ENCODE assay signal across 18 cellular contexts in genomic region chr5:109996246-109996645, GRCh38.
"Had no signal": no experiment of that assay in that cellular context is flagged by ENCODE, and none has a peak within 500 bp of the region (broad histone marks: within the 10 kb centered on the region; RNA-seq: fewer than 3 reads in every experiment).

No MANE protein-coding gene starts in this region.

- H3K27ac ChIP-seq: transverse colon, uterus, VCaP had no signal

- H3K4me1 ChIP-seq: uterus had no signal

- H3K9me3 ChIP-seq: transverse colon, uterus had no signal

- H3K27me3 ChIP-seq: transverse colon, uterus had no signal

- ATAC-seq: activated naive CD4-positive, alpha-beta T cell treated with anti-CD3 and anti-CD28 coated beads, Interleukin-2, amount 50 U/mL, for 72 hours; activated T-cell treated with anti-CD3 and anti-CD28 coated beads, Interleukin-2, amount 50 U/mL, for 72 hours; left cardiac atrium; natural killer cell; stimulated activated naive CD8-positive, alpha-beta T cell treated with anti-CD3 and anti-CD28 coated beads, Interleukin-15, Interleukin-2, amounts not matched to agents 100 U/mL and 50 U/mL, for 24 hours had no signal

- H3K27ac Mint-ChIP-seq: activated T-cell treated with anti-CD3 and anti-CD28 coated beads, Interleukin-2, amount 50 U/mL, for 72 hours; natural killer cell; T-helper 1 cell treated with Interleukin-12 subunit alpha and Interleukin-12 subunit beta and Interleukin-4 antibody, amounts not matched to agents 30 μg/mL and 1 μg/mL, for 36 hours had no signal

- H3K4me3 Mint-ChIP-seq: activated T-cell treated with anti-CD3 and anti-CD28 coated beads, Interleukin-2, amount 50 U/mL, for 72 hours; natural killer cell; T-helper 1 cell treated with Interleukin-12 subunit alpha and Interleukin-12 subunit beta and Interleukin-4 antibody, amounts not matched to agents 30 μg/mL and 1 μg/mL, for 36 hours had no signal

- H3K4me3 ChIP-seq: transverse colon, uterus had no signal

- DNase-seq: activated CD4-positive, alpha-beta T cell treated with anti-CD3 and anti-CD28 coated beads, Interleukin-2, amount 50 U/mL, for 1 hour; activated CD4-positive, CD25-positive, alpha-beta regulatory T cell treated with anti-CD3 and anti-CD28 coated beads, Interleukin-2, amount 50 U/mL, for 72 hours; activated CD8-positive, alpha-beta memory T cell treated with anti-CD3 and anti-CD28 coated beads, Interleukin-2, amount 50 U/mL, for 48 hours; activated gamma-delta T cell; activated T-cell treated with anti-CD3 and anti-CD28 coated beads, Interleukin-2, amount 50 U/mL, for 72 hours; glutamatergic neuron; hippocampal formation; left cardiac atrium; mesenchymal stem cell; natural killer cell; nucleus accumbens; stimulated activated naive CD8-positive, alpha-beta T cell treated with anti-CD3 and anti-CD28 coated beads, Interleukin-15, Interleukin-2, amounts not matched to agents 100 U/mL and 50 U/mL, for 24 hours; substantia nigra; transverse colon; uterus had no signal

- H3K36me3 ChIP-seq: transverse colon, uterus had no signal
